ENCODE assay signal across 16 cellular contexts in genomic region chr4:144318797-144319196, GRCh38.
DNase-seq lines count a peak whose midpoint lies in the region; ATAC-seq and TF ChIP-seq lines count a peak whose summit lies in the region.
"Had no signal": no experiment of that assay in that cellular context is flagged by ENCODE, and none has a peak within 500 bp of the region (broad histone marks: within the 10 kb centered on the region; RNA-seq: fewer than 3 reads in every experiment).

No MANE protein-coding gene starts in this region.

- TF ChIP-seq CTCF in 22Rv1 (IDR thresholded peaks at IDR 0.05) (peak; percentile 12; the same call in 1 of the 2 replicates), GM12872 (IDR thresholded peaks at IDR 0.05; ENCODE audit: insufficient read depth, low read depth, low read length) (peak; percentile 6; the same call in 1 of the 3 replicates), Loucy (conservative IDR thresholded peaks at IDR 0.05; ENCODE audit: low read length) (peak; percentile 41), endodermal cell (conservative IDR thresholded peaks at IDR 0.05) (peak; percentile 57), left lung (IDR thresholded peaks at IDR 0.05) (no peak)

- H3K27ac ChIP-seq in 22Rv1, result no peak overlapping the region
- no peak overlapping the region for H3K27ac ChIP-seq in endodermal cell (ENCODE audit: low read depth, low read length)
- no peak overlapping the region for H3K27ac ChIP-seq in left lung
- H3K27ac ChIP-seq: RWPE1 had no signal

- 91 to 93% methylated on average over 3 of the region's 3 CpGs for WGBS in endodermal cell (ENCODE audit: insufficient coverage in 1 of 2, insufficient read length in 1 of 2), 2 experiments

- peaks cover 6% of the 10 kb centered on the region for H3K36me3 Mint-ChIP-seq in endodermal cell (ENCODE audit: low read depth)

- no peak overlapping the region for H3K4me3 Mint-ChIP-seq in endodermal cell

- no peaks in the 10 kb centered on the region for H3F3A ChIP-seq in Loucy (ENCODE audit: low read depth)

- H3K9me3 ChIP-seq in Loucy (ENCODE audit: insufficient read depth, low read depth, low read length) (peaks cover 12% of the 10 kb centered on the region; the same call in 1 of the 2 replicates), endodermal cell (ENCODE audit: control insufficient read depth, low read length) (peaks cover 32% of the 10 kb centered on the region), left lung (peaks cover 0 to 26% of the 10 kb centered on the region in 2 donors)
- H3K9me3 ChIP-seq: Caco-2 had no signal

- H3K27me3 ChIP-seq in Loucy (ENCODE audit: insufficient read depth, low read length, poor library complexity, severe bottlenecking), result no peaks in the 10 kb centered on the region
- H3K27me3 ChIP-seq in endodermal cell (ENCODE audit: control insufficient read depth, insufficient read depth, low read length, poor library complexity, severe bottlenecking), result no peaks in the 10 kb centered on the region
- H3K27me3 ChIP-seq in left lung, result no peaks in the 10 kb centered on the region

- H3K4me1 ChIP-seq in Loucy (ENCODE audit: insufficient read depth, low read length, poor library complexity, severe bottlenecking), result no peaks in the 10 kb centered on the region
- no peaks in the 10 kb centered on the region for H3K4me1 ChIP-seq in endodermal cell (ENCODE audit: control insufficient read depth, insufficient read depth, low read length)
- H3K4me1 ChIP-seq in left lung, result no peaks in the 10 kb centered on the region
- H3K4me1 ChIP-seq: Caco-2 had no signal

- ATAC-seq in GM18511 (IDR thresholded peaks at IDR 0.05; ENCODE audit: unreplicated experiment), result no peak
- no peak for ATAC-seq in left lung

- H3K36me3 ChIP-seq in Loucy (ENCODE audit: insufficient read depth, low read length) (no peaks in the 10 kb centered on the region), endodermal cell (ENCODE audit: control insufficient read depth, insufficient read depth, low read length) (no peaks in the 10 kb centered on the region), left lung (no peaks in the 10 kb centered on the region)

- H3K9ac ChIP-seq in Loucy (ENCODE audit: low read depth, low read length, poor library complexity, severe bottlenecking) (no peak overlapping the region), endodermal cell (ENCODE audit: extremely low read depth, low read length, poor library complexity, severe bottlenecking) (no peak overlapping the region)

- H3K4me2 ChIP-seq in Loucy (ENCODE audit: low read depth, low read length, poor library complexity, severe bottlenecking), result no peak overlapping the region

- no peaks in the 10 kb centered on the region for H3K4me1 Mint-ChIP-seq in endodermal cell

- H3K27me3 Mint-ChIP-seq in endodermal cell (ENCODE audit: insufficient read depth), result no peaks in the 10 kb centered on the region

- H3K79me2 ChIP-seq in Loucy (ENCODE audit: insufficient read depth, low read length), result no peaks in the 10 kb centered on the region

- no peak overlapping the region for H2AFZ ChIP-seq in Loucy (ENCODE audit: low read length)

- H3K4me3 ChIP-seq in Loucy (ENCODE audit: low read length, poor library complexity, severe bottlenecking) (no peak overlapping the region), endodermal cell (ENCODE audit: low read length) (no peak overlapping the region), left lung (no peak overlapping the region)

- no peak for DNase-seq in endodermal cell
- DNase-seq in NCI-H2227 treated with DMSO at 0.1 percent for 48 hours (lab: John Stamatoyannopoulos, UW), result no peak
- no peak for DNase-seq in activated CD4-positive, alpha-beta T cell treated with anti-CD3 and anti-CD28 coated beads for 4 hours
- no peak for DNase-seq in left lung
- DNase-seq: ACHN, AML-193, Caco-2, NCI-H1436 treated with DMSO at 0.1 percent for 48 hours, NCI-H2029 treated with DMSO at 0.1 percent for 48 hours, NCI-H526, T-helper 2 cell had no signal

- intact Hi-C loops in left lung (cut with DNase I), result no loop called here

- no peaks in the 10 kb centered on the region for H4K20me1 ChIP-seq in Loucy (ENCODE audit: insufficient read depth, low read length, poor library complexity, severe bottlenecking)

- no peaks in the 10 kb centered on the region for H3K9me2 ChIP-seq in Loucy (replicated peaks; ENCODE audit: low read depth, low read length)

- H3K27ac Mint-ChIP-seq in endodermal cell, result no peak overlapping the region

- H3K9me3 Mint-ChIP-seq in endodermal cell, result peaks cover 25% of the 10 kb centered on the region

Comparison
In these comparisons a context has a peak if more than half of its experiments do, and no peak if none do; other contexts are left out.
1. CTCF ChIP-seq: peak in 22Rv1 (single experiment), GM12872 (single experiment), Loucy (single experiment) and endodermal cell (single experiment); none in left lung (0 of 2).